Comparison of ENCODE assay signal across 8 cellular contexts in genomic region chr2:235551965-235552364, GRCh38. TPM values are rescaled to one million over a fixed set of nuclear protein-coding genes. Genes with fewer than 3 reads are reported as not detected.
A peak's percentile ranks its signal among the peaks of the same experiment; 100 is the strongest.
DNase-seq lines count a peak whose midpoint lies in the region; ATAC-seq lines count a peak whose summit lies in the region.

No MANE protein-coding gene starts in this region.

- ATAC-seq in GM21619 (IDR thresholded peaks at IDR 0.05; ENCODE audit: unreplicated experiment) (no peak), GM18498 (IDR thresholded peaks at IDR 0.05; ENCODE audit: unreplicated experiment) (no peak), GM19328 (IDR thresholded peaks at IDR 0.05; ENCODE audit: unreplicated experiment) (no peak)

- DNase-seq in COLO668 (lab: John Stamatoyannopoulos, UW; ENCODE audit: unreplicated experiment) (peak; percentile 70), HuH-7 (ENCODE audit: low spot score) (peak; percentile 74), SKM-1 treated with dmso at 0.1 percent for 144 hours (lab: John Stamatoyannopoulos, UW; ENCODE audit: unreplicated experiment) (peak; percentile 58), globus pallidus (ENCODE audit: low spot score) (peak; percentile 78), pulmonary artery endothelial cell (ENCODE audit: low read depth, low spot score) (peak; percentile 22)

RNA-seq across cellular contexts. Expression of gene AGAP1, which starts 58.1 kb away (rescaled TPM):
- total RNA-seq in pulmonary artery endothelial cell = 6.5 and 7.2 TPM in 2 replicates

Comparison
In these comparisons a context has a peak if more than half of its experiments do, and no peak if none do; other contexts are left out.
1. DNase-seq: peak in every context shown above with its lines; median percentile 78 in globus pallidus; 74 in HuH-7; 70 in COLO668; 58 in SKM-1 treated with dmso at 0.1 percent for 144 hours; 22 in pulmonary artery endothelial cell.